Comparison of ENCODE assay signal across 19 cellular contexts in genomic region chrX:100643212-100643611, GRCh38. TPM values are rescaled to one million over a fixed set of nuclear protein-coding genes. Genes with fewer than 3 reads are reported as not detected.
DNase-seq lines count a peak whose midpoint lies in the region; ATAC-seq and TF ChIP-seq lines count a peak whose summit lies in the region.
"Had no signal": no experiment of that assay in that cellular context is flagged by ENCODE, and none has a peak within 500 bp of the region (broad histone marks: within the 10 kb centered on the region; RNA-seq: fewer than 3 reads in every experiment).

No MANE protein-coding gene starts in this region.

- H3K4me1 ChIP-seq in HCT116 (ENCODE audit: control insufficient read depth in 1 of 2, insufficient read depth in 2 of 2, low read length in 2 of 2) (peaks cover 23 to 55% of the 10 kb centered on the region in 2 experiments), foreskin keratinocyte (peaks cover 11% of the 10 kb centered on the region), smooth muscle cell (ENCODE audit: low read depth) (no peaks in the 10 kb centered on the region)
- H3K4me1 ChIP-seq: pancreas had no signal

- ATAC-seq in HCT116 (no peak), foreskin keratinocyte (peak; percentile 59), sciatic nerve (no peak), HG03139 (IDR thresholded peaks at IDR 0.05; ENCODE audit: unreplicated experiment) (no peak)
- ATAC-seq: natural killer cell had no signal

- H3K27me3 ChIP-seq in HCT116 (ENCODE audit: insufficient read depth, low read length) (no peaks in the 10 kb centered on the region), foreskin keratinocyte (no peaks in the 10 kb centered on the region), smooth muscle cell (ENCODE audit: low read depth) (no peaks in the 10 kb centered on the region)
- H3K27me3 ChIP-seq: cardiac muscle cell had no signal

- H3K9me3 ChIP-seq in HCT116 (ENCODE audit: control insufficient read depth in 1 of 2, insufficient read depth in 1 of 2, low read depth in 1 of 2, low read length in 2 of 2) (no peaks in the 10 kb centered on the region), smooth muscle cell (replicated peaks; ENCODE audit: low read depth) (no peaks in the 10 kb centered on the region)
- H3K9me3 ChIP-seq: pancreas had no signal

- no peaks in the 10 kb centered on the region for H3K9me2 ChIP-seq in HCT116 (ENCODE audit: insufficient read depth)

- H3K4me2 ChIP-seq in HCT116 (ENCODE audit: low read length) (peak overlapping the region; percentile 75), smooth muscle cell (peak overlapping the region; percentile 38)
- H3K4me2 ChIP-seq: KMS-11 had no signal

- no peak for DNase-seq in HCT116 (ENCODE audit: low read depth, low spot score)
- DNase-seq in MCF 10A (ENCODE audit: unreplicated experiment): peak; percentile 21
- DNase-seq in foreskin keratinocyte: peak; percentile 54 to 80
- no peak for DNase-seq in smooth muscle cell (lab: John Stamatoyannopoulos, UW; ENCODE audit: unreplicated experiment)
- no peak for DNase-seq in NCI-H69 (lab: John Stamatoyannopoulos, UW)
- DNase-seq in NOMO-1 treated with DMSO at 0.1 percent for 48 hours (lab: John Stamatoyannopoulos, UW; ENCODE audit: unreplicated experiment): no peak
- no peak for DNase-seq in sciatic nerve (ENCODE audit: low spot score)
- DNase-seq: activated CD4-positive, alpha-beta memory T cell treated with anti-CD3 and anti-CD28 coated beads, Interleukin-2, amount 10 ng/mL, durations not matched to agents 7 days and 5 days; activated gamma-delta T cell; natural killer cell; NCI-H1694; pancreas had no signal

- WGBS in smooth muscle cell (ENCODE audit: low lambda C conversion rate): 82% methylated on average over 11 of the region's 11 CpGs

- no peaks in the 10 kb centered on the region for H3K36me3 Mint-ChIP-seq in MCF 10A (ENCODE audit: insufficient read depth, unreplicated experiment)
- H3K36me3 Mint-ChIP-seq: CD14-positive monocyte, memory B cell, natural killer cell had no signal

- no peak for TF ChIP-seq RAD21 in HCT116 (IDR thresholded peaks at IDR 0.05; ENCODE audit: low read depth)

- H2AFZ ChIP-seq in HCT116 (ENCODE audit: low read depth, low read length, poor library complexity, severe bottlenecking) (no peak overlapping the region), smooth muscle cell (ENCODE audit: low read depth) (no peak overlapping the region)

- intact Hi-C loops in HCT116 (cut with micrococcal nuclease): no loop called here
- intact Hi-C loops in MCF 10A (cut with micrococcal nuclease): no loop called here
- intact Hi-C loops in sciatic nerve (cut with DNase I): no loop called here

- H3K9ac ChIP-seq in HCT116 (ENCODE audit: low read length) (0 out of 2 replicates have a peak overlapping the region, but pooled peaks have one; percentile 42), smooth muscle cell (ENCODE audit: low read depth) (peak overlapping the region; percentile 71)
- H3K9ac ChIP-seq: KMS-11 had no signal

- RAD21 ChIA-PET in HCT116 (lab: Charles Lee; ENCODE audit: low non-redundant PET in 1 of 2, low total read pairs in 2 of 2, uncharacterized antibody in 2 of 2, unreplicated experiment in 2 of 2): no interaction called here

- H3K4me1 Mint-ChIP-seq in MCF 10A (ENCODE audit: insufficient read depth, unreplicated experiment): peaks cover 15% of the 10 kb centered on the region
- H3K4me1 Mint-ChIP-seq: activated CD4-positive, alpha-beta memory T cell treated with anti-CD3 and anti-CD28 coated beads, Interleukin-2, amount 10 ng/mL, durations not matched to agents 7 days and 5 days; natural killer cell had no signal

- no TSS peak for BruUV-seq in HCT116 (replicated peaks; lab: Mats Ljungman, UMichigan)
- BruUV-seq in MCF 10A (replicated peaks; lab: Mats Ljungman, UMichigan): no TSS peak

- H3K4me3 ChIP-seq in HCT116 (replicated peaks in 1 of 2; ENCODE audit: low read depth in 1 of 2, low read length in 2 of 2) (0 out of 4 replicates have a peak overlapping the region, but pooled peaks of 1 of the 2 experiments have one; percentile 52), smooth muscle cell (no peak overlapping the region)
- H3K4me3 ChIP-seq: cardiac muscle cell, pancreas had no signal

- no peak overlapping the region for H3K4me3 Mint-ChIP-seq in MCF 10A (ENCODE audit: unreplicated experiment)
- H3K4me3 Mint-ChIP-seq: activated CD4-positive, alpha-beta memory T cell treated with anti-CD3 and anti-CD28 coated beads, Interleukin-2, amount 10 ng/mL, durations not matched to agents 7 days and 5 days; memory B cell; natural killer cell had no signal

- CTCF ChIA-PET in HCT116 (lab: Charles Lee) (no interaction called here), MCF 10A (lab: Yijun Ruan, JAX) (interaction anchor here (0.7 to 2.0 kb wide), 5 partner anchors 10 to 136 kb away, joined by 3 to 6 read pairs (median 4); no protein-coding TSS in a partner anchor)

- H3K36me3 ChIP-seq in HCT116 (ENCODE audit: control insufficient read depth in 1 of 2, insufficient read depth in 2 of 2, low read length in 2 of 2): no peaks in the 10 kb centered on the region
- H3K36me3 ChIP-seq in smooth muscle cell (ENCODE audit: low read depth): no peaks in the 10 kb centered on the region
- H3K36me3 ChIP-seq: cardiac muscle cell, pancreas had no signal

- no peaks in the 10 kb centered on the region for H3F3A ChIP-seq in smooth muscle cell (ENCODE audit: low read depth)

- H4K20me1 ChIP-seq in HCT116 (ENCODE audit: insufficient read depth) (no peaks in the 10 kb centered on the region), smooth muscle cell (ENCODE audit: low read depth) (no peaks in the 10 kb centered on the region)

- peaks cover 60% of the 10 kb centered on the region for H3K27me3 Mint-ChIP-seq in MCF 10A (ENCODE audit: insufficient read depth, unreplicated experiment)

- POLR2A ChIA-PET in HCT116 (lab: Charles Lee): interaction anchor here (0.6 kb wide), 1 partner anchor 66 kb away, joined by 3 read pairs; no protein-coding TSS in a partner anchor
- POLR2A ChIA-PET in MCF 10A (lab: Yijun Ruan, JAX): interaction anchor here (1.8 kb wide), 1 partner anchor 20 kb away, joined by 9 read pairs; no protein-coding TSS in a partner anchor

- no peak for TF ChIP-seq POLR2A in HCT116 (IDR thresholded peaks at IDR 0.05; ENCODE audit: borderline replicate concordance, extremely low read depth, insufficient read depth, insufficient read length)

- H3K27ac ChIP-seq in HCT116 (ENCODE audit: low read depth, low read length) (peak overlapping the region; percentile 30; the same call in 1 of the 2 replicates), foreskin keratinocyte (peak overlapping the region; percentile 92), smooth muscle cell (ENCODE audit: low read depth) (peak overlapping the region; percentile 94)
- H3K27ac ChIP-seq: cardiac muscle cell, KMS-11, pancreas had no signal

- H3K79me2 ChIP-seq in HCT116 (ENCODE audit: insufficient read depth, low read length) (no peaks in the 10 kb centered on the region), smooth muscle cell (ENCODE audit: low read depth) (peaks cover 16% of the 10 kb centered on the region)

- H3K27ac Mint-ChIP-seq in MCF 10A (ENCODE audit: low read depth, unreplicated experiment): peak overlapping the region; percentile 57
- H3K27ac Mint-ChIP-seq: activated CD4-positive, alpha-beta memory T cell treated with anti-CD3 and anti-CD28 coated beads, Interleukin-2, amount 10 ng/mL, durations not matched to agents 7 days and 5 days; CD14-positive monocyte; memory B cell; natural killer cell had no signal

- TF ChIP-seq CTCF in HCT116 (IDR thresholded peaks at IDR 0.05 in 2 of 3, conservative IDR thresholded peaks at IDR 0.05 in 1 of 3; ENCODE audit: borderline replicate concordance in 1 of 3, insufficient read depth in 1 of 3, low read depth in 2 of 3, low read length in 2 of 3): no peak
- no peak for TF ChIP-seq CTCF in MCF 10A (IDR thresholded peaks at IDR 0.05; ENCODE audit: unreplicated experiment)
- no peak for TF ChIP-seq CTCF in foreskin keratinocyte (conservative IDR thresholded peaks at IDR 0.05)
- no peak for TF ChIP-seq CTCF in smooth muscle cell (IDR thresholded peaks at IDR 0.05; ENCODE audit: borderline replicate concordance, insufficient read depth, poor library complexity, severe bottlenecking)

- no peaks in the 10 kb centered on the region for H3K9me3 Mint-ChIP-seq in MCF 10A (ENCODE audit: unreplicated experiment)
- H3K9me3 Mint-ChIP-seq: activated CD4-positive, alpha-beta memory T cell treated with anti-CD3 and anti-CD28 coated beads, Interleukin-2, amount 10 ng/mL, durations not matched to agents 7 days and 5 days; memory B cell had no signal

TF ChIP-seq in HCT116, 20 proteins besides CTCF, POLR2A, EP300 and RAD21 (continues in another document):
- no peak for TF ChIP-seq EZH2 (IDR thresholded peaks at IDR 0.05)

RNA-seq across cellular contexts. Expression of gene SRPX2, which starts 0.8 kb away (rescaled TPM):
- total RNA-seq in HCT116 (2021; ENCODE audit: unreplicated experiment): 2.4 TPM
- polyA plus RNA-seq in HCT116 (2012): 2.5 and 4.1 TPM in 2 replicates
- total RNA-seq in MCF 10A (2022): 4.7 and 5.3 TPM in 2 replicates
- total RNA-seq in foreskin keratinocyte: 0.31 and 0.49 TPM in 2 replicates
- 0.36 and 0.76 TPM in 2 replicates for polyA plus RNA-seq in foreskin keratinocyte
- total RNA-seq in smooth muscle cell: 118 and 151 TPM in 2 replicates
- polyA plus RNA-seq in smooth muscle cell: 151 and 215 TPM in 2 replicates
- total RNA-seq in sciatic nerve: 36.7 TPM
- total RNA-seq: activated CD4-positive, alpha-beta memory T cell treated with anti-CD3 and anti-CD28 coated beads, Interleukin-2, amount 10 ng/mL, durations not matched to agents 7 days and 5 days; natural killer cell had no signal
- polyA plus RNA-seq: CD14-positive monocyte had no signal

RNA-seq across cellular contexts. Expression of gene TSPAN6, which starts 6.6 kb away (rescaled TPM):
- total RNA-seq in HCT116 (2021; ENCODE audit: unreplicated experiment) (25.0 TPM), MCF 10A (2022) (4.9 and 5.6 TPM in 2 replicates), foreskin keratinocyte (18.3 and 18.4 TPM in 2 replicates), smooth muscle cell (86.4 and 104 TPM in 2 replicates), sciatic nerve (33.3 TPM)
- polyA plus RNA-seq in HCT116 (2012): 13.1 and 21.3 TPM in 2 replicates
- polyA plus RNA-seq in foreskin keratinocyte (14.5 and 16.2 TPM in 2 replicates), smooth muscle cell (78.6 and 80.5 TPM in 2 replicates)
- total RNA-seq: activated CD4-positive, alpha-beta memory T cell treated with anti-CD3 and anti-CD28 coated beads, Interleukin-2, amount 10 ng/mL, durations not matched to agents 7 days and 5 days; natural killer cell had no signal
- polyA plus RNA-seq: CD14-positive monocyte had no signal

RNA-seq across cellular contexts. Expression of gene TNMD, which starts 58.5 kb away (rescaled TPM):
- total RNA-seq in HCT116 (2021; ENCODE audit: unreplicated experiment) (not detected), MCF 10A (2022) (not detected in 2 replicates), foreskin keratinocyte (not detected in 2 replicates), smooth muscle cell (not detected in 2 replicates), sciatic nerve (1.2 TPM)
- not detected in 2 replicates for polyA plus RNA-seq in HCT116 (2012)
- polyA plus RNA-seq in foreskin keratinocyte (not detected in 2 replicates), smooth muscle cell (not detected in 2 replicates)
- total RNA-seq: activated CD4-positive, alpha-beta memory T cell treated with anti-CD3 and anti-CD28 coated beads, Interleukin-2, amount 10 ng/mL, durations not matched to agents 7 days and 5 days; kidney epithelial cell; natural killer cell; right cardiac atrium had no signal
- polyA plus RNA-seq: CD14-positive monocyte had no signal

Comparison
In these comparisons a context has a peak if more than half of its experiments do, and no peak if none do; other contexts are left out.
1. DNase-seq: peak in MCF 10A (single experiment) and foreskin keratinocyte (2 of 2); none in HCT116 (single experiment), smooth muscle cell (single experiment), NCI-H69 (single experiment), NOMO-1 treated with DMSO at 0.1 percent for 48 hours (single experiment) and sciatic nerve (single experiment).
2. H3K27ac ChIP-seq: peak in every context shown above with its lines; median percentile 94 in smooth muscle cell; 92 in foreskin keratinocyte; 30 in HCT116.